ENCODE assay signal across 8 cellular contexts in the genomic region with DNA sequence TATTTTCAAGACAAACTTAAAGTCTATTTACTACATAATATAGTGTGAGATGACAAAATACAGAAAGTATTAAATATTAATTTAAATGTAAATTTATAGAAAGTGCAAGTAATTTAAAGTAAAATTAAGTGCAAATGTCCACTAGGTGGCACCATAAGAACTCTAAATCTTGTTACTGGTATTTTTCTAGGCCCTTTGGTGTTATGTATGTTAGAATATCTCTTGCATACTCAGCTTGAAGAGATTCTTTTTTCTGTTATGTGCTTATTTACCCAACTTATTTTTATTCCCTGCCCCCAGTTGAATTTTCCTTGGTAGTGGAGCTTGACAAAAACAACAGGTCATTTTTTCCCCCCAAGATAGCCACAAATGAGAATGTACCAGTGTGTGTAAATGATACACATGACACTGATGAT.
A peak's percentile ranks its signal among the peaks of the same experiment; 100 is the strongest.
DNase-seq lines count a peak whose midpoint lies in the region; TF ChIP-seq lines count a peak whose summit lies in the region.

No MANE protein-coding gene starts in this region.

- intact Hi-C loops in posterior vena cava (cut with DNase I), result no loop called here

- H3K36me3 Mint-ChIP-seq in glutamatergic neuron (ENCODE audit: unreplicated experiment), result no peaks in the 10 kb centered on the region
- no peaks in the 10 kb centered on the region for H3K36me3 Mint-ChIP-seq in type B pancreatic cell

- peak; percentile 77 for DNase-seq in ELR (ENCODE audit: low read depth)
- peak; percentile 56 for DNase-seq in NCI-H1092 treated with DMSO at 0.1 percent for 48 hours (lab: John Stamatoyannopoulos, UW)
- DNase-seq in SW480 (ENCODE audit: low spot score), result peak; percentile 57
- DNase-seq in glutamatergic neuron, result no peak
- no peak for DNase-seq in type B pancreatic cell (ENCODE audit: extremely low spot score, unreplicated experiment)
- no peak for DNase-seq in stimulated activated CD4-positive, alpha-beta T cell treated with anti-CD3 and anti-CD28 coated beads, Interleukin-4, amount 100 ng/mL, for 1 hour
- no peak for DNase-seq in posterior vena cava (ENCODE audit: low spot score)
- no peak for DNase-seq in stimulated activated CD8-positive, alpha-beta memory T cell treated with anti-CD3 and anti-CD28 coated beads, Interleukin-4, amount 100 ng/mL, for 48 hours

- no peak overlapping the region for H3K4me3 Mint-ChIP-seq in glutamatergic neuron (ENCODE audit: unreplicated experiment)
- H3K4me3 Mint-ChIP-seq in type B pancreatic cell, result no peak overlapping the region

- H3K27ac Mint-ChIP-seq in glutamatergic neuron (ENCODE audit: unreplicated experiment) (no peak overlapping the region), type B pancreatic cell (no peak overlapping the region)

- no peaks in the 10 kb centered on the region for H3K4me1 Mint-ChIP-seq in glutamatergic neuron (ENCODE audit: low read depth, unreplicated experiment)
- no peaks in the 10 kb centered on the region for H3K4me1 Mint-ChIP-seq in type B pancreatic cell (ENCODE audit: unreplicated experiment)

- H3K9me3 Mint-ChIP-seq in glutamatergic neuron (ENCODE audit: unreplicated experiment) (no peaks in the 10 kb centered on the region), type B pancreatic cell (no peaks in the 10 kb centered on the region)

- TF ChIP-seq CTCF in glutamatergic neuron (IDR thresholded peaks at IDR 0.05; ENCODE audit: partially characterized antibody, unreplicated experiment) (peak; percentile 84), type B pancreatic cell (conservative IDR thresholded peaks at IDR 0.05) (peak; percentile 88)

- H3K27me3 Mint-ChIP-seq in glutamatergic neuron (ENCODE audit: unreplicated experiment) (peaks cover 2% of the 10 kb centered on the region), type B pancreatic cell (no peaks in the 10 kb centered on the region)

Comparison
In these comparisons a context has a peak if more than half of its experiments do, and no peak if none do; other contexts are left out.
1. DNase-seq: peak in ELR (single experiment), NCI-H1092 treated with DMSO at 0.1 percent for 48 hours (single experiment) and SW480 (single experiment); none in glutamatergic neuron (single experiment), type B pancreatic cell (single experiment), stimulated activated CD4-positive, alpha-beta T cell treated with anti-CD3 and anti-CD28 coated beads, Interleukin-4, amount 100 ng/mL, for 1 hour (single experiment), posterior vena cava (single experiment) and stimulated activated CD8-positive, alpha-beta memory T cell treated with anti-CD3 and anti-CD28 coated beads, Interleukin-4, amount 100 ng/mL, for 48 hours (single experiment).